In genomic region chr2:98453531-98453930, GRCh38 we compare ENCODE assay signal across 17 cellular contexts. TPM values are rescaled to one million over a fixed set of nuclear protein-coding genes. Genes with fewer than 3 reads are reported as not detected.
A peak's percentile ranks its signal among the peaks of the same experiment; 100 is the strongest.
DNase-seq lines count a peak whose midpoint lies in the region; ATAC-seq and TF ChIP-seq lines count a peak whose summit lies in the region.
"Had no signal": no experiment of that assay in that cellular context is flagged by ENCODE, and none has a peak within 500 bp of the region (broad histone marks: within the 10 kb centered on the region; RNA-seq: fewer than 3 reads in every experiment).

No MANE protein-coding gene starts in this region.

- H3K4me3 ChIP-seq in left ventricle myocardium inferior (no peak overlapping the region), endodermal cell (ENCODE audit: low read length) (no peak overlapping the region), tibial artery (no peak overlapping the region)

- no peaks in the 10 kb centered on the region for H3K36me3 Mint-ChIP-seq in T-helper 17 cell (ENCODE audit: low read depth)
- peaks cover 23% of the 10 kb centered on the region for H3K36me3 Mint-ChIP-seq in endodermal cell (ENCODE audit: low read depth)
- H3K36me3 Mint-ChIP-seq in type B pancreatic cell = peaks cover 7% of the 10 kb centered on the region

- H3K4me1 Mint-ChIP-seq in T-helper 17 cell = peaks cover 79% of the 10 kb centered on the region
- H3K4me1 Mint-ChIP-seq in endodermal cell = peaks cover 65% of the 10 kb centered on the region
- peaks cover 42% of the 10 kb centered on the region for H3K4me1 Mint-ChIP-seq in type B pancreatic cell (ENCODE audit: unreplicated experiment)

- no peaks in the 10 kb centered on the region for H3K27me3 Mint-ChIP-seq in T-helper 17 cell
- no peaks in the 10 kb centered on the region for H3K27me3 Mint-ChIP-seq in endodermal cell (ENCODE audit: insufficient read depth)
- H3K27me3 Mint-ChIP-seq in type B pancreatic cell = no peaks in the 10 kb centered on the region
- H3K27me3 Mint-ChIP-seq: progenitor cell of endocrine pancreas had no signal

- H3K36me3 ChIP-seq in left ventricle myocardium inferior = no peaks in the 10 kb centered on the region
- peaks cover 42% of the 10 kb centered on the region for H3K36me3 ChIP-seq in endodermal cell (ENCODE audit: control insufficient read depth, insufficient read depth, low read length)
- H3K36me3 ChIP-seq in tibial artery = peaks cover 0 to 10% (median 0%) of the 10 kb centered on the region in 3 donors

- H3K27me3 ChIP-seq in left ventricle myocardium inferior (ENCODE audit: low read depth) (no peaks in the 10 kb centered on the region), endodermal cell (ENCODE audit: control insufficient read depth, insufficient read depth, low read length, poor library complexity, severe bottlenecking) (no peaks in the 10 kb centered on the region), tibial artery (no peaks in the 10 kb centered on the region)

- H3K27ac Mint-ChIP-seq in T-helper 17 cell (peak overlapping the region; percentile 98), endodermal cell (no peak overlapping the region), type B pancreatic cell (no peak overlapping the region)

- H3K4me3 Mint-ChIP-seq in T-helper 17 cell (peak overlapping the region; percentile 77), endodermal cell (no peak overlapping the region), type B pancreatic cell (no peak overlapping the region)

- intact Hi-C loops in cardiac septum (cut with DNase I) = no loop called here
- intact Hi-C loops in left ventricle myocardium inferior (cut with micrococcal nuclease) = no loop called here
- intact Hi-C loops in tibial artery (cut with DNase I; ENCODE audit: low total_unique reads) = no loop called here

- WGBS in endodermal cell (ENCODE audit: insufficient coverage in 1 of 2, insufficient read length in 1 of 2), 2 experiments = 96% methylated on average over 7 to 9 of the region's 9 CpGs

- H3K9me3 Mint-ChIP-seq in endodermal cell (no peaks in the 10 kb centered on the region), type B pancreatic cell (no peaks in the 10 kb centered on the region)

- ATAC-seq in T-helper 17 cell = no peak
- ATAC-seq: left colon had no signal

- TF ChIP-seq CTCF in left ventricle myocardium inferior (IDR thresholded peaks at IDR 0.05; ENCODE audit: borderline replicate concordance) (no peak), endodermal cell (conservative IDR thresholded peaks at IDR 0.05) (no peak), type B pancreatic cell (conservative IDR thresholded peaks at IDR 0.05) (no peak), tibial artery (IDR thresholded peaks at IDR 0.05) (no peak)

- H3K9ac ChIP-seq in endodermal cell (ENCODE audit: extremely low read depth, low read length, poor library complexity, severe bottlenecking) = no peak overlapping the region

- no peak overlapping the region for H3K27ac ChIP-seq in left ventricle myocardium inferior (replicated peaks)
- H3K27ac ChIP-seq in endodermal cell (ENCODE audit: low read depth, low read length) = no peak overlapping the region
- no peak overlapping the region for H3K27ac ChIP-seq in tibial artery

- no peaks in the 10 kb centered on the region for H3K9me3 ChIP-seq in left ventricle myocardium inferior (replicated peaks)
- no peaks in the 10 kb centered on the region for H3K9me3 ChIP-seq in T-helper 17 cell (ENCODE audit: control insufficient read depth, low read length, poor library complexity, severe bottlenecking)
- no peaks in the 10 kb centered on the region for H3K9me3 ChIP-seq in endodermal cell (ENCODE audit: control insufficient read depth, low read length)
- no peaks in the 10 kb centered on the region for H3K9me3 ChIP-seq in tibial artery

- DNase-seq in cardiac septum (ENCODE audit: low spot score) = peak; percentile 67
- no peak for DNase-seq in left ventricle myocardium inferior
- no peak for DNase-seq in T-helper 17 cell
- peak; percentile 43 for DNase-seq in endodermal cell
- peak; percentile 50 for DNase-seq in type B pancreatic cell (ENCODE audit: extremely low spot score, unreplicated experiment)
- DNase-seq in tibial artery = no peak
- no peak for DNase-seq in stimulated activated CD4-positive, alpha-beta T cell treated with anti-CD3 and anti-CD28 coated beads, Interleukin-12 subunit alpha, Interleukin-12 subunit beta, amount 100 ng/mL, for 4 hours
- no peak for DNase-seq in anterior cingulate cortex (lab: John Stamatoyannopoulos, UW)
- DNase-seq: activated CD4-positive, alpha-beta T cell treated with anti-CD3 and anti-CD28 coated beads, Interleukin-2, amount 50 U/mL, for 4 hours; activated gamma-delta T cell treated with Interleukin-2 at 50 U/mL for 16 hours; DMS153; effector CD4-positive, alpha-beta T cell; hypothalamus; KBM-7; left colon; NCI-H1105 had no signal

- H3K4me1 ChIP-seq in left ventricle myocardium inferior = peaks cover 56% of the 10 kb centered on the region
- peaks cover 5% of the 10 kb centered on the region for H3K4me1 ChIP-seq in endodermal cell (ENCODE audit: control insufficient read depth, insufficient read depth, low read length)
- peaks cover 0 to 21% (median 10%) of the 10 kb centered on the region in 4 donors for H3K4me1 ChIP-seq in tibial artery

RNA-seq across cellular contexts. Expression of gene INPP4A, which starts 8.9 kb away (rescaled TPM):
- total RNA-seq in cardiac septum = 19.9 TPM
- total RNA-seq in left ventricle myocardium inferior = 20.8 TPM
- total RNA-seq in T-helper 17 cell = 100 to 1,000 TPM; 109 to 110 TPM
- total RNA-seq in endodermal cell = 10 to 100 TPM; 84.9 to 94.2 TPM
- polyA plus RNA-seq in endodermal cell (2013, experiment 1 of 2) = 31.9 TPM
- 33.3 TPM for polyA plus RNA-seq in endodermal cell (2013, experiment 2 of 2)
- 29.5 and 37.6 TPM in 2 replicates for total RNA-seq in type B pancreatic cell (ENCODE audit: low replicate concordance)

Comparison
In these comparisons a context has a peak if more than half of its experiments do, and no peak if none do; other contexts are left out.
1. DNase-seq: peak in cardiac septum (single experiment), endodermal cell (single experiment) and type B pancreatic cell (single experiment); none in left ventricle myocardium inferior (single experiment), T-helper 17 cell (0 of 3), tibial artery (0 of 2), stimulated activated CD4-positive, alpha-beta T cell treated with anti-CD3 and anti-CD28 coated beads, Interleukin-12 subunit alpha, Interleukin-12 subunit beta, amount 100 ng/mL, for 4 hours (single experiment) and anterior cingulate cortex (0 of 58).